ENCODE assay signal across 8 cellular contexts in genomic region chr19:42284641-42285341, GRCh38. TPM values are rescaled to one million over a fixed set of nuclear protein-coding genes. Genes with fewer than 3 reads are reported as not detected.
DNase-seq lines count a peak whose midpoint lies in the region; TF ChIP-seq lines count a peak whose summit lies in the region.

No MANE protein-coding gene starts in this region.

- peaks cover 20% of the 10 kb centered on the region for H3K4me1 Mint-ChIP-seq in activated naive CD4-positive, alpha-beta T cell treated with anti-CD3 and anti-CD28 coated beads, Interleukin-2, amount 10 ng/mL, durations not matched to agents 7 days and 5 days

- no peak for TF ChIP-seq CTCF in WERI-Rb-1 (IDR thresholded peaks at IDR 0.05; ENCODE audit: low read depth, low read length)
- no peak for TF ChIP-seq CTCF in fibroblast of lung (conservative IDR thresholded peaks at IDR 0.05 in 1 of 2, IDR thresholded peaks at IDR 0.05 in 1 of 2; ENCODE audit: low read depth in 1 of 2, low read length in 2 of 2)

- CTCF ChIA-PET in activated naive CD4-positive, alpha-beta T cell treated with anti-CD3 and anti-CD28 coated beads, Interleukin-2, amount 10 ng/mL, durations not matched to agents 7 days and 5 days (lab: Charles Lee) = interaction anchor here (1.4 to 1.7 kb wide), 3 partner anchors 12 to 68 kb away, joined by 3 to 5 read pairs (median 4); no protein-coding TSS in a partner anchor

- H4K20me1 ChIP-seq in fibroblast of lung (ENCODE audit: control insufficient read depth, extremely low read depth, insufficient read depth, low read length) = no peaks in the 10 kb centered on the region

- H3K79me2 ChIP-seq in fibroblast of lung (ENCODE audit: control insufficient read depth, insufficient read depth, low read length) = peaks cover 35% of the 10 kb centered on the region

- H3K4me1 ChIP-seq in fibroblast of lung (ENCODE audit: control insufficient read depth, extremely low read depth, insufficient read depth, low read length) = peaks cover 39% of the 10 kb centered on the region

- peak overlapping the region; percentile 66 for H3K9ac ChIP-seq in fibroblast of lung (ENCODE audit: insufficient read depth, low read length)

- H3K27me3 ChIP-seq in WERI-Rb-1 (ENCODE audit: insufficient read depth, low read depth, severe bottlenecking) = no peaks in the 10 kb centered on the region
- no peaks in the 10 kb centered on the region for H3K27me3 ChIP-seq in fibroblast of lung (ENCODE audit: control insufficient read depth, insufficient read depth, low read length)

- H3K9me3 ChIP-seq in WERI-Rb-1 (ENCODE audit: severe bottlenecking) (no peaks in the 10 kb centered on the region), fibroblast of lung (ENCODE audit: control insufficient read depth, insufficient read depth, low read depth, low read length) (no peaks in the 10 kb centered on the region)

- H2AFZ ChIP-seq in fibroblast of lung (ENCODE audit: low read length) = no peak overlapping the region

- H3K27ac Mint-ChIP-seq in activated naive CD4-positive, alpha-beta T cell treated with anti-CD3 and anti-CD28 coated beads, Interleukin-2, amount 10 ng/mL, durations not matched to agents 7 days and 5 days = peak overlapping the region; percentile 90

- peak overlapping the region; percentile 86 for H3K4me3 Mint-ChIP-seq in activated naive CD4-positive, alpha-beta T cell treated with anti-CD3 and anti-CD28 coated beads, Interleukin-2, amount 10 ng/mL, durations not matched to agents 7 days and 5 days

- H3K27ac ChIP-seq in WERI-Rb-1 (peak overlapping the region; percentile 76), fibroblast of lung (ENCODE audit: insufficient read depth, low read length) (peak overlapping the region; percentile 65)

- H3K9me3 Mint-ChIP-seq in activated naive CD4-positive, alpha-beta T cell treated with anti-CD3 and anti-CD28 coated beads, Interleukin-2, amount 10 ng/mL, durations not matched to agents 7 days and 5 days = no peaks in the 10 kb centered on the region

- no peaks in the 10 kb centered on the region for H3K27me3 Mint-ChIP-seq in activated naive CD4-positive, alpha-beta T cell treated with anti-CD3 and anti-CD28 coated beads, Interleukin-2, amount 10 ng/mL, durations not matched to agents 7 days and 5 days

- peak; percentile 49 for DNase-seq in activated naive CD4-positive, alpha-beta T cell treated with anti-CD3 and anti-CD28 coated beads, Interleukin-2, amount 10 ng/mL, durations not matched to agents 7 days and 5 days
- no peak for DNase-seq in activated naive CD4-positive, alpha-beta T cell treated with Interleukin-2 at 50 U/mL for 16 hours
- DNase-seq in WERI-Rb-1 (no peak), fibroblast of lung (ENCODE audit: low read depth in 2 of 2) (no peak), pons (ENCODE audit: low spot score) (peak; percentile 20), SW480 (ENCODE audit: low spot score) (no peak), epidermal melanocyte (ENCODE audit: insufficient read length, low spot score) (no peak)
- no peak for DNase-seq in activated CD4-positive, CD25-positive, alpha-beta regulatory T cell (lab: John Stamatoyannopoulos, UW)

- H3K36me3 Mint-ChIP-seq in activated naive CD4-positive, alpha-beta T cell treated with anti-CD3 and anti-CD28 coated beads, Interleukin-2, amount 10 ng/mL, durations not matched to agents 7 days and 5 days = peaks cover 17% of the 10 kb centered on the region

- peak overlapping the region; percentile 99 for H3K4me2 ChIP-seq in fibroblast of lung (ENCODE audit: extremely low read depth, insufficient read depth, low read length)

- H3K36me3 ChIP-seq in WERI-Rb-1 = peaks cover 33% of the 10 kb centered on the region
- peaks cover 22% of the 10 kb centered on the region for H3K36me3 ChIP-seq in fibroblast of lung (ENCODE audit: control insufficient read depth, insufficient read depth, low read length)

- peak overlapping the region; percentile 87 for H3K4me3 ChIP-seq in WERI-Rb-1 (ENCODE audit: low read depth, low read length)
- H3K4me3 ChIP-seq in fibroblast of lung (replicated peaks in 1 of 4; ENCODE audit: control extremely low read depth in 1 of 4, insufficient read depth in 1 of 4, low read depth in 3 of 4, low read length in 4 of 4) = peak overlapping the region; percentile 73 to 82 (median 81)

RNA-seq across cellular contexts. Expression of gene CIC, which starts 15.7 kb away (rescaled TPM):
- 16.7 and 23.6 TPM in 2 replicates for total RNA-seq in fibroblast of lung
- polyA plus RNA-seq in fibroblast of lung = 8.5 and 14.5 TPM in 2 replicates
- 32.9 and 41.3 TPM in 2 replicates for polyA plus RNA-seq in fibroblast of lung (2012)
- 36.6 and 51.1 TPM in 2 replicates for polyA minus RNA-seq in fibroblast of lung (ENCODE audit: low replicate concordance)

RNA-seq across cellular contexts. Expression of gene PRR19, which starts 17.1 kb away (rescaled TPM):
- 0.17 and 0.26 TPM in 2 replicates for total RNA-seq in fibroblast of lung
- polyA plus RNA-seq in fibroblast of lung = 0.39 and 0.54 TPM in 2 replicates
- 1.5 and 1.6 TPM in 2 replicates for polyA plus RNA-seq in fibroblast of lung (2012)
- polyA minus RNA-seq in fibroblast of lung (ENCODE audit: low replicate concordance) = 0.48 and 4.3 TPM in 2 replicates

RNA-seq across cellular contexts. Expression of gene PAFAH1B3, which starts 17.6 kb away (rescaled TPM):
- total RNA-seq in fibroblast of lung = 25.9 and 32.1 TPM in 2 replicates
- 20.1 and 34.1 TPM in 2 replicates for polyA plus RNA-seq in fibroblast of lung
- 25.4 and 52.0 TPM in 2 replicates for polyA plus RNA-seq in fibroblast of lung (2012)
- 79.3 and 108 TPM in 2 replicates for polyA minus RNA-seq in fibroblast of lung (ENCODE audit: low replicate concordance)

RNA-seq across cellular contexts. Expression of gene TMEM145, which starts 28.3 kb away (rescaled TPM):
- 0.83 TPM in 1 of 2 replicates, not detected in the other for total RNA-seq in fibroblast of lung
- polyA plus RNA-seq in fibroblast of lung = 0.05 and 0.20 TPM in 2 replicates
- polyA plus RNA-seq in fibroblast of lung (2012) = 0.14 and 0.17 TPM in 2 replicates
- not detected in 2 replicates for polyA minus RNA-seq in fibroblast of lung (ENCODE audit: low replicate concordance)

RNA-seq across cellular contexts. Expression of gene ERF, which starts 29.9 kb away (rescaled TPM):
- total RNA-seq in fibroblast of lung = 13.2 and 14.1 TPM in 2 replicates
- polyA plus RNA-seq in fibroblast of lung = 35.3 and 36.3 TPM in 2 replicates
- polyA plus RNA-seq in fibroblast of lung (2012) = 37.5 and 44.0 TPM in 2 replicates
- 36.3 and 46.2 TPM in 2 replicates for polyA minus RNA-seq in fibroblast of lung (ENCODE audit: low replicate concordance)

Comparison
In these comparisons a context has a peak if more than half of its experiments do, and no peak if none do; other contexts are left out.
1. DNase-seq: peak in activated naive CD4-positive, alpha-beta T cell treated with anti-CD3 and anti-CD28 coated beads, Interleukin-2, amount 10 ng/mL, durations not matched to agents 7 days and 5 days (single experiment) and pons (single experiment); none in activated naive CD4-positive, alpha-beta T cell treated with Interleukin-2 at 50 U/mL for 16 hours (single experiment), WERI-Rb-1 (single experiment), fibroblast of lung (0 of 2), SW480 (single experiment), activated CD4-positive, CD25-positive, alpha-beta regulatory T cell (0 of 4) and epidermal melanocyte (single experiment).